ENCODE assay signal across 10 cellular contexts in genomic region chr14:68945585-68946289, GRCh38. TPM values are rescaled to one million over a fixed set of nuclear protein-coding genes. Genes with fewer than 3 reads are reported as not detected.
A peak's percentile ranks its signal among the peaks of the same experiment; 100 is the strongest.
DNase-seq lines count a peak whose midpoint lies in the region; ATAC-seq, FAIRE-seq and TF ChIP-seq lines count a peak whose summit lies in the region.
"Had no signal": no experiment of that assay in that cellular context is flagged by ENCODE, and none has a peak within 500 bp of the region (broad histone marks: within the 10 kb centered on the region; RNA-seq: fewer than 3 reads in every experiment).

No MANE protein-coding gene starts in this region.

- H3K27ac Mint-ChIP-seq in activated naive CD4-positive, alpha-beta T cell treated with anti-CD3 and anti-CD28 coated beads, Interleukin-2, amount 50 U/mL, for 72 hours: peak overlapping the region; percentile 50
- peak overlapping the region; percentile 75 for H3K27ac Mint-ChIP-seq in astrocyte (ENCODE audit: unreplicated experiment)

- peaks cover 10% of the 10 kb centered on the region for H3K36me3 ChIP-seq in astrocyte (ENCODE audit: insufficient read depth, low read length)
- peaks cover 8% of the 10 kb centered on the region for H3K36me3 ChIP-seq in muscle layer of colon (ENCODE audit: insufficient read depth, low read length)

- no peaks in the 10 kb centered on the region for H3K9me3 Mint-ChIP-seq in activated naive CD4-positive, alpha-beta T cell treated with anti-CD3 and anti-CD28 coated beads, Interleukin-2, amount 50 U/mL, for 72 hours
- no peaks in the 10 kb centered on the region for H3K9me3 Mint-ChIP-seq in astrocyte (ENCODE audit: unreplicated experiment)
- H3K9me3 Mint-ChIP-seq: natural killer cell treated with Interleukin-12 subunit alpha and Interleukin-12 subunit beta and Interleukin-15 and Interleukin-18, amount 100 ng/mL, for 72 hours had no signal

- H3K4me3 ChIP-seq in astrocyte (ENCODE audit: insufficient read depth, low read depth, low read length) (no peak overlapping the region), muscle layer of colon (ENCODE audit: low read depth in 1 of 2, low read length in 2 of 2) (peak overlapping the region in 1 of 2 donors; percentile 26)

- H3K4me1 ChIP-seq in astrocyte (ENCODE audit: insufficient read depth, low read length) (peaks cover 94% of the 10 kb centered on the region), muscle layer of colon (ENCODE audit: insufficient read depth, low read length) (peaks cover 98% of the 10 kb centered on the region)

- peaks cover 100% of the 10 kb centered on the region for H3K79me2 ChIP-seq in astrocyte (ENCODE audit: insufficient read depth, low read length)

- H3K9me3 ChIP-seq in astrocyte (ENCODE audit: insufficient read depth, low read depth, low read length): no peaks in the 10 kb centered on the region
- H3K9me3 ChIP-seq in muscle layer of colon (ENCODE audit: low read length): no peaks in the 10 kb centered on the region

- peak overlapping the region; percentile 4 for H3K4me2 ChIP-seq in astrocyte (ENCODE audit: low read length)

- H3K4me1 Mint-ChIP-seq in astrocyte (ENCODE audit: low read depth, unreplicated experiment): peaks cover 95% of the 10 kb centered on the region

- H3K9ac ChIP-seq in astrocyte (ENCODE audit: low read length) (no peak overlapping the region), muscle layer of colon (ENCODE audit: low read length) (peak overlapping the region; percentile 59)

- ATAC-seq in activated naive CD4-positive, alpha-beta T cell treated with anti-CD3 and anti-CD28 coated beads, Interleukin-2, amount 50 U/mL, for 72 hours: peak; percentile 27 to 55

- no peak for TF ChIP-seq CTCF in astrocyte (IDR thresholded peaks at IDR 0.05; ENCODE audit: insufficient read depth, low read depth, low read length)

- H3K27me3 Mint-ChIP-seq in astrocyte (ENCODE audit: low read depth, unreplicated experiment): no peaks in the 10 kb centered on the region
- H3K27me3 Mint-ChIP-seq: natural killer cell treated with Interleukin-12 subunit alpha and Interleukin-12 subunit beta and Interleukin-15 and Interleukin-18, amount 100 ng/mL, for 72 hours had no signal

- peak overlapping the region; percentile 10 for H3K27ac ChIP-seq in astrocyte (ENCODE audit: low read depth, low read length)
- peak overlapping the region; percentile 82 for H3K27ac ChIP-seq in muscle layer of colon (ENCODE audit: low read depth, low read length)

- H3K27me3 ChIP-seq in astrocyte (ENCODE audit: insufficient read depth, low read length): no peaks in the 10 kb centered on the region
- H3K27me3 ChIP-seq in muscle layer of colon (ENCODE audit: control insufficient read depth in 1 of 2, insufficient read depth in 2 of 2, low read length in 2 of 2): no peaks in the 10 kb centered on the region

- H2AFZ ChIP-seq in astrocyte (ENCODE audit: low read depth, low read length): no peak overlapping the region

- no peak overlapping the region for H3K4me3 Mint-ChIP-seq in astrocyte (ENCODE audit: unreplicated experiment)
- H3K4me3 Mint-ChIP-seq: natural killer cell treated with Interleukin-12 subunit alpha and Interleukin-12 subunit beta and Interleukin-15 and Interleukin-18, amount 100 ng/mL, for 72 hours had no signal

- FAIRE-seq in astrocyte (lab: Jason Lieb, UNC) (no peak), urothelium cell line (lab: Jason Lieb, UNC) (peak; percentile 72)

- no peak for DNase-seq in activated naive CD4-positive, alpha-beta T cell treated with anti-CD3 and anti-CD28 coated beads, Interleukin-2, amount 50 U/mL, for 72 hours (ENCODE audit: low spot score in 2 of 2)
- no peak for DNase-seq in activated naive CD4-positive, alpha-beta T cell treated with anti-CD3 and anti-CD28 coated beads, Interleukin-2, amount 50 U/mL, for 16 hours
- DNase-seq in astrocyte (ENCODE audit: low read depth) (no peak), urothelium cell line (ENCODE audit: low spot score) (no peak), NK-92 (lab: John Stamatoyannopoulos, UW; ENCODE audit: unreplicated experiment) (no peak), NCI-H774 (lab: John Stamatoyannopoulos, UW) (no peak), NCI-H146 treated with DMSO at 0.1 percent for 48 hours (lab: John Stamatoyannopoulos, UW; ENCODE audit: unreplicated experiment) (no peak)
- DNase-seq: MV-4-11 had no signal

- H3K36me3 Mint-ChIP-seq in activated naive CD4-positive, alpha-beta T cell treated with anti-CD3 and anti-CD28 coated beads, Interleukin-2, amount 50 U/mL, for 72 hours: no peaks in the 10 kb centered on the region
- H3K36me3 Mint-ChIP-seq in astrocyte (ENCODE audit: low read depth, unreplicated experiment): peaks cover 35% of the 10 kb centered on the region
- H3K36me3 Mint-ChIP-seq: natural killer cell treated with Interleukin-12 subunit alpha and Interleukin-12 subunit beta and Interleukin-15 and Interleukin-18, amount 100 ng/mL, for 72 hours had no signal

- peaks cover 97% of the 10 kb centered on the region for H4K20me1 ChIP-seq in astrocyte (ENCODE audit: insufficient read depth, low read length)

RNA-seq across cellular contexts. Expression of gene ACTN1, which starts 33.4 kb away (rescaled TPM):
- total RNA-seq in activated naive CD4-positive, alpha-beta T cell treated with anti-CD3 and anti-CD28 coated beads, Interleukin-2, amount 50 U/mL, for 72 hours: 100 to 1,000 TPM; 106 to 120 TPM
- 1,163 and 1,186 TPM in 2 replicates for total RNA-seq in astrocyte
